In the genomic region with DNA sequence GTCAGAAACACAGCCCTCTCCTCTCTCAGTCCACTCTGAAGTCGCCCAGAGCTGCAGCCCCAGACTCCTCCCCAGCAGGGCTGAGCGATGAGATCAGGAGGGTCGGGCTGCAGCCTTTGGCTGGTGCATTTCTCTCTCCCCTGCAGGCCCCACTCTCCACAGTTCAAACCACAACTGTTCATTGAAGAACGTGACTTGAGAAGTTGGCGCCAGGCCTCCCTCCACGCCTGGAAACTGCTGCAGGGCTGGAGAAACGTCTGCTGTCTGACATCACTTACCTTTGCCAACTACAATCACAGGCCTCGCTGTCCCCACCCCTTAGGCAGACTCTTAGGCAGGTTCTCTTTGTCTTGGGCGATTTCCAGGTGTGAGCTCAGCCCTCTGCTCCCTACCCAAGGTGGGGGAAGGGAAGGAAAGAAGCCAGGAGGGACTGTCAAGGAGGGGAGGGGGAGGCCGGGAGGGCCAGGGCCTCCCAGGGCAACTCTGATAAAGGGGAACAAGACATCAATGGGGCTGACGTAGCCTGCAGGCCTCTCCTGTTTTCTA, we compare ENCODE assay signal across 9 cellular contexts. TPM values are rescaled to one million over a fixed set of nuclear protein-coding genes. Genes with fewer than 3 reads are reported as not detected.
DNase-seq lines count a peak whose midpoint lies in the region; ATAC-seq, FAIRE-seq and TF ChIP-seq lines count a peak whose summit lies in the region.
"Had no signal": no experiment of that assay in that cellular context is flagged by ENCODE, and none has a peak within 500 bp of the region (broad histone marks: within the 10 kb centered on the region; RNA-seq: fewer than 3 reads in every experiment).

No MANE protein-coding gene starts in this region.

- POLR2A ChIA-PET in GM10248 (lab: Yijun Ruan, JAX), result no interaction called here

- H3K4me3 Mint-ChIP-seq in GM23338, result peak overlapping the region; percentile 50; the same call in 2 of the 3 replicates
- peak overlapping the region; percentile 16 for H3K4me3 Mint-ChIP-seq in glutamatergic neuron (ENCODE audit: unreplicated experiment)

- H3K9me3 ChIP-seq in tibial artery, result peaks cover 0 to 12% (median 0%) of the 10 kb centered on the region in 3 donors
- H3K9me3 ChIP-seq: adrenal gland had no signal

- 0 out of 2 replicates have a peak, but pooled peaks cover 4% of the 10 kb centered on the region for H3F3A ChIP-seq in GM23338 (replicated peaks; ENCODE audit: low read depth)

- H3K36me3 ChIP-seq in GM23338 (ENCODE audit: insufficient read depth) (0 out of 2 replicates have a peak, but pooled peaks cover 3% of the 10 kb centered on the region), tibial artery (no peaks in the 10 kb centered on the region)
- H3K36me3 ChIP-seq: adrenal gland had no signal

- peak overlapping the region; percentile 97 for H3K27ac Mint-ChIP-seq in GM23338
- H3K27ac Mint-ChIP-seq in glutamatergic neuron (ENCODE audit: unreplicated experiment), result peak overlapping the region; percentile 89

- peak overlapping the region; percentile 72 for H3K4me2 ChIP-seq in GM23338

- H4K20me1 ChIP-seq in GM23338 (replicated peaks; ENCODE audit: insufficient read depth), result no peaks in the 10 kb centered on the region

- no peak for TF ChIP-seq CTCF in GM23338 (conservative IDR thresholded peaks at IDR 0.05; ENCODE audit: low read depth in 2 of 2)
- TF ChIP-seq CTCF in glutamatergic neuron (IDR thresholded peaks at IDR 0.05; ENCODE audit: partially characterized antibody, unreplicated experiment), result no peak
- no peak for TF ChIP-seq CTCF in GM10248 (IDR thresholded peaks at IDR 0.05; ENCODE audit: control extremely low read depth, extremely low read depth, low read depth, missing control alignments)
- TF ChIP-seq CTCF in tibial artery (IDR thresholded peaks at IDR 0.05), result no peak

- no peak for FAIRE-seq in RCC 7860 (lab: Jason Lieb, UNC)

- H3K27ac ChIP-seq in GM23338 (ENCODE audit: low read depth), result peak overlapping the region; percentile 91
- peak overlapping the region in 1 of 2 donors; percentile 18 for H3K27ac ChIP-seq in tibial artery

- H3K9me3 Mint-ChIP-seq in GM23338 (peaks cover 72% of the 10 kb centered on the region), glutamatergic neuron (ENCODE audit: unreplicated experiment) (peaks cover 12% of the 10 kb centered on the region)

- H3K27me3 ChIP-seq in GM23338 (ENCODE audit: insufficient read depth) (no peaks in the 10 kb centered on the region), tibial artery (no peaks in the 10 kb centered on the region)
- H3K27me3 ChIP-seq: adrenal gland had no signal

- peaks cover 19% of the 10 kb centered on the region for H3K27me3 Mint-ChIP-seq in GM23338 (ENCODE audit: insufficient read depth, low read depth, poor library complexity)
- no peaks in the 10 kb centered on the region for H3K27me3 Mint-ChIP-seq in glutamatergic neuron (ENCODE audit: unreplicated experiment)

- H3K4me1 ChIP-seq in GM23338 (ENCODE audit: insufficient read depth) (peaks cover 29% of the 10 kb centered on the region), tibial artery (peaks cover 0 to 26% (median 11%) of the 10 kb centered on the region in 4 donors)
- H3K4me1 ChIP-seq: adrenal gland had no signal

- DNase-seq in GM23338 (ENCODE audit: low spot score) (peak; percentile 90), NCI-H69 (lab: John Stamatoyannopoulos, UW) (peak; percentile 95), glutamatergic neuron (peak; percentile 52), sciatic nerve (ENCODE audit: low spot score) (no peak), RCC 7860 (ENCODE audit: low spot score) (no peak), GM10248 (ENCODE audit: extremely low spot score) (no peak), tibial artery (no peak)

- no peaks in the 10 kb centered on the region for H3K79me2 ChIP-seq in GM23338 (replicated peaks; ENCODE audit: insufficient read depth)

- peak; percentile 90 for ATAC-seq in GM23338
- ATAC-seq in sciatic nerve, result peak; percentile 74
- ATAC-seq in GM21576 (IDR thresholded peaks at IDR 0.05; ENCODE audit: unreplicated experiment), result no peak

- intact Hi-C loops in sciatic nerve (cut with DNase I), result no loop called here
- intact Hi-C loops in tibial artery (cut with DNase I; ENCODE audit: low total_unique reads), result loop anchor here (5.0 kb wide), 1 partner anchor 51 kb away; no protein-coding TSS in a partner anchor

- H2AFZ ChIP-seq in GM23338, result peak overlapping the region; percentile 83

- peaks cover 5% of the 10 kb centered on the region; the same call in 1 of the 2 replicates for H3K9me2 ChIP-seq in GM23338 (ENCODE audit: insufficient read depth)

- H3K4me1 Mint-ChIP-seq in GM23338 (peaks cover 45% of the 10 kb centered on the region), glutamatergic neuron (ENCODE audit: low read depth, unreplicated experiment) (peaks cover 25% of the 10 kb centered on the region)

- H3K4me3 ChIP-seq in GM23338 (peak overlapping the region; percentile 33; the same call in 1 of the 2 replicates), tibial artery (no peak overlapping the region)
- H3K4me3 ChIP-seq: adrenal gland had no signal

- CTCF ChIA-PET in GM10248 (lab: Yijun Ruan, JAX), result interaction anchor here (1.5 kb wide), 1 partner anchor 24 kb away, joined by 4 read pairs; no protein-coding TSS in a partner anchor

- H3K36me3 Mint-ChIP-seq in GM23338 (ENCODE audit: low read depth), result peaks cover 82% of the 10 kb centered on the region
- H3K36me3 Mint-ChIP-seq in glutamatergic neuron (ENCODE audit: unreplicated experiment), result peaks cover 12% of the 10 kb centered on the region

TF ChIP-seq in GM23338, 12 proteins besides CTCF, POLR2A, EP300 and RAD21:
- TF ChIP-seq POLR2AphosphoS5 (IDR thresholded peaks at IDR 0.05; ENCODE audit: low read depth), result peak; percentile 53
- no peak for TF ChIP-seq EZH2phosphoT487 (IDR thresholded peaks at IDR 0.05; ENCODE audit: unreplicated experiment)
- peak; percentile 37; the same call in 1 of the 2 replicates for TF ChIP-seq CREB1 (CRISPR knock-in tag; IDR thresholded peaks at IDR 0.05; ENCODE audit: low read depth)
- TF ChIP-seq, protein P1, sequence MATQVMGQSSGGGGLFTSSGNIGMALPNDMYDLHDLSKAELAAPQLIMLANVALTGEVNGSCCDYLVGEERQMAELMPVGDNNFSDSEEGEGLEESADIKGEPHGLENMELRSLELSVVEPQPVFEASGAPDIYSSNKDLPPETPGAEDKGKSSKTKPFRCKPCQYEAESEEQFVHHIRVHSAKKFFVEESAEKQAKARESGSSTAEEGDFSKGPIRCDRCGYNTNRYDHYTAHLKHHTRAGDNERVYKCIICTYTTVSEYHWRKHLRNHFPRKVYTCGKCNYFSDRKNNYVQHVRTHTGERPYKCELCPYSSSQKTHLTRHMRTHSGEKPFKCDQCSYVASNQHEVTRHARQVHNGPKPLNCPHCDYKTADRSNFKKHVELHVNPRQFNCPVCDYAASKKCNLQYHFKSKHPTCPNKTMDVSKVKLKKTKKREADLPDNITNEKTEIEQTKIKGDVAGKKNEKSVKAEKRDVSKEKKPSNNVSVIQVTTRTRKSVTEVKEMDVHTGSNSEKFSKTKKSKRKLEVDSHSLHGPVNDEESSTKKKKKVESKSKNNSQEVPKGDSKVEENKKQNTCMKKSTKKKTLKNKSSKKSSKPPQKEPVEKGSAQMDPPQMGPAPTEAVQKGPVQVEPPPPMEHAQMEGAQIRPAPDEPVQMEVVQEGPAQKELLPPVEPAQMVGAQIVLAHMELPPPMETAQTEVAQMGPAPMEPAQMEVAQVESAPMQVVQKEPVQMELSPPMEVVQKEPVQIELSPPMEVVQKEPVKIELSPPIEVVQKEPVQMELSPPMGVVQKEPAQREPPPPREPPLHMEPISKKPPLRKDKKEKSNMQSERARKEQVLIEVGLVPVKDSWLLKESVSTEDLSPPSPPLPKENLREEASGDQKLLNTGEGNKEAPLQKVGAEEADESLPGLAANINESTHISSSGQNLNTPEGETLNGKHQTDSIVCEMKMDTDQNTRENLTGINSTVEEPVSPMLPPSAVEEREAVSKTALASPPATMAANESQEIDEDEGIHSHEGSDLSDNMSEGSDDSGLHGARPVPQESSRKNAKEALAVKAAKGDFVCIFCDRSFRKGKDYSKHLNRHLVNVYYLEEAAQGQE (IDR thresholded peaks at IDR 0.05; ENCODE audit: unreplicated experiment), result no peak

RNA-seq across cellular contexts. Expression of a gene that starts 32.8 kb away (rescaled TPM):
- 0.27 TPM in 1 of 2 replicates, not detected in the other for total RNA-seq in GM23338 (2014; rRNA removed; shearing (Covaris generic))
- polyA plus RNA-seq in GM23338 (2016; fragmentation: Nextera tagmentation; extraction: Ambion mirVana), result 0.26 and 0.40 TPM in 2 replicates
- total RNA-seq in glutamatergic neuron (ENCODE audit: unreplicated experiment), result not detected
- total RNA-seq in sciatic nerve, result not detected
- total RNA-seq: adrenal gland had no signal
- polyA plus RNA-seq: adrenal gland had no signal

RNA-seq across cellular contexts. Expression of a gene that starts 54.2 kb away (rescaled TPM):
- total RNA-seq in GM23338 (2014; rRNA removed; shearing (Covaris generic)), result 93.9 and 98.3 TPM in 2 replicates
- 39.8 and 47.9 TPM in 2 replicates for polyA plus RNA-seq in GM23338 (2016; fragmentation: Nextera tagmentation; extraction: Ambion mirVana)
- total RNA-seq in glutamatergic neuron (ENCODE audit: unreplicated experiment) (63.8 TPM), sciatic nerve (86.2 TPM)

RNA-seq across cellular contexts. Expression of a gene that starts 58.2 kb away (rescaled TPM):
- not detected in 2 replicates for total RNA-seq in GM23338 (2014; rRNA removed; shearing (Covaris generic))
- polyA plus RNA-seq in GM23338 (2016; fragmentation: Nextera tagmentation; extraction: Ambion mirVana), result not detected in 2 replicates
- total RNA-seq in glutamatergic neuron (ENCODE audit: unreplicated experiment) (not detected), sciatic nerve (not detected)
- total RNA-seq: adrenal gland had no signal

Comparison
In these comparisons a context has a peak if more than half of its experiments do, and no peak if none do; other contexts are left out.
1. DNase-seq: peak in GM23338 (single experiment), NCI-H69 (single experiment) and glutamatergic neuron (single experiment); none in sciatic nerve (single experiment), RCC 7860 (single experiment), GM10248 (single experiment) and tibial artery (0 of 2).